ENCODE assay signal across 8 cellular contexts in the genomic region with DNA sequence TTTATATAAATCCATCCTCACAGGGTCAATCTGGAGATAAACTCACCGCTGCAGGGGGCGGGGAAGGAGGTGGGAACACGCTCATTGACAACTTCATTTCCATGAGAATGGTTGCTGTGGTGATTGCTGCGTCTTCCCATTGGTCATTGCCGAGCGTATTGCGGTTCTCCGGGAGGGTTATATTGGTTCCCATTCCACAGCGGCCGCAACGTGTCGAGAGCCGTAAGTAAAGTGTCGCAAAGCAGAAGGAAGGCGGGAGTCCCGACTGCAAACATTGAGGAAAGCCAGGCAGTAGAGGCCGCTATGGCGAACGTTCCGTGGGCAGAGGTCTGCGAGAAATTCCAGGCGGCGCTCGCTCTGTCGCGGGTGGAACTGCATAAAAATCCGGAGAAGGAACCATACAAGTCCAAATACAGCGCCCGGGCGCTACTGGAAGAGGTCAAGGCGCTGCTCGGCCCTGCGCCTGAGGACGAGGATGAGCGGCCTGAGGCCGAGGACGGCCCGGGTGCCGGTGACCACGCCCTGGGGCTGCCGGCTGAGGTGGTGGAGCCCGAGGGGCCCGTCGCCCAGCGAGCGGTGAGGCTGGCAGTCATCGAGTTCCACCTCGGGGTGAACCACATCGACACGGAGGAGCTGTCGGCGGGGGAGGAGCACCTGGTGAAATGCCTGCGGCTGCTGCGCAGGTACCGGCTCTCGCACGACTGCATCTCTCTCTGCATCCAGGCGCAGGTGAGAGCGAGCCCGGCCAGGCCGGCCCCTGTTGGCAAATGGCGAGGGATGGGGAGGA. TPM values are rescaled to one million over a fixed set of nuclear protein-coding genes. Genes with fewer than 3 reads are reported as not detected.
DNase-seq lines count a peak whose midpoint lies in the region; ATAC-seq, FAIRE-seq and TF ChIP-seq lines count a peak whose summit lies in the region.

A gene with protein sequence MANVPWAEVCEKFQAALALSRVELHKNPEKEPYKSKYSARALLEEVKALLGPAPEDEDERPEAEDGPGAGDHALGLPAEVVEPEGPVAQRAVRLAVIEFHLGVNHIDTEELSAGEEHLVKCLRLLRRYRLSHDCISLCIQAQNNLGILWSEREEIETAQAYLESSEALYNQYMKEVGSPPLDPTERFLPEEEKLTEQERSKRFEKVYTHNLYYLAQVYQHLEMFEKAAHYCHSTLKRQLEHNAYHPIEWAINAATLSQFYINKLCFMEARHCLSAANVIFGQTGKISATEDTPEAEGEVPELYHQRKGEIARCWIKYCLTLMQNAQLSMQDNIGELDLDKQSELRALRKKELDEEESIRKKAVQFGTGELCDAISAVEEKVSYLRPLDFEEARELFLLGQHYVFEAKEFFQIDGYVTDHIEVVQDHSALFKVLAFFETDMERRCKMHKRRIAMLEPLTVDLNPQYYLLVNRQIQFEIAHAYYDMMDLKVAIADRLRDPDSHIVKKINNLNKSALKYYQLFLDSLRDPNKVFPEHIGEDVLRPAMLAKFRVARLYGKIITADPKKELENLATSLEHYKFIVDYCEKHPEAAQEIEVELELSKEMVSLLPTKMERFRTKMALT (plus strand): TSS at position 274 of the 787 bp plus-strand sequence. CDS start 30 bp downstream, at position 304.

- H3K9me3 ChIP-seq in right atrium auricular region, result no peaks in the 10 kb centered on the region
- H3K9me3 ChIP-seq in psoas muscle, result no peaks in the 10 kb centered on the region

- intact Hi-C loops in T-helper 2 cell treated with Interferon-gamma antibody and Interleukin-4, amounts not matched to agents 100 ng/mL and 5 ng/mL, for 36 hours (cut with micrococcal nuclease), result loop anchor here (1.0 to 2.0 kb wide), 4 partner anchors 32 to 234 kb away; partner anchors contain the start of genes DDX21 and SRGN
- intact Hi-C loops in psoas muscle (cut with DNase I), result loop anchor here in 1 of 2 donors (5.0 kb wide), 1 partner anchor 36 kb away; no protein-coding TSS in a partner anchor

- TF ChIP-seq CTCF in right atrium auricular region (IDR thresholded peaks at IDR 0.05), result peak; percentile 22 to 58
- peak; percentile 40 for TF ChIP-seq CTCF in psoas muscle (IDR thresholded peaks at IDR 0.05)

- ATAC-seq in HG02885 (IDR thresholded peaks at IDR 0.05; ENCODE audit: poor library complexity, unreplicated experiment), result peak; percentile 80
- peak; percentile 95 to 98 (median 96) for ATAC-seq in psoas muscle

- DNase-seq in NCI-H1694 (lab: John Stamatoyannopoulos, UW) (peak; percentile 93), anterior cingulate cortex (lab: John Stamatoyannopoulos, UW) (peak; percentile 48 to 98 (median 94)), right atrium auricular region (ENCODE audit: low spot score) (peak; percentile 96), psoas muscle (peak; percentile 91 to 94), urothelium cell line (ENCODE audit: low spot score) (peak; percentile 99)

- H3K27ac ChIP-seq in right atrium auricular region (peak within 1 kb of the TSS; percentile 89 to 91), psoas muscle (peak within 1 kb of the TSS; percentile 86)

- H3K36me3 ChIP-seq in right atrium auricular region, result peaks cover 16% of the 10 kb centered on the region
- peaks cover 6 to 25% of the 10 kb centered on the region in 2 donors for H3K36me3 ChIP-seq in psoas muscle (ENCODE audit: insufficient read depth in 1 of 2, low read depth in 1 of 2)

- peak; percentile 91 for FAIRE-seq in urothelium cell line (lab: Jason Lieb, UNC)

- H3K4me3 ChIP-seq in right atrium auricular region (peak within 1 kb of the TSS; percentile 97 to 98), psoas muscle (peak within 1 kb of the TSS; percentile 99)

- TF ChIP-seq POLR2A in GM15510 (IDR thresholded peaks at IDR 0.05; ENCODE audit: borderline replicate concordance, extremely low read depth, insufficient read length), result peak; percentile 67

- 0% methylated on average over 55 to 62 of the region's 62 CpGs for WGBS in psoas muscle, 3 donors

- peaks cover 0 to 46% of the 10 kb centered on the region in 2 donors for H3K4me1 ChIP-seq in right atrium auricular region
- H3K4me1 ChIP-seq in psoas muscle, result peaks cover 33% of the 10 kb centered on the region

- H3K27me3 ChIP-seq in right atrium auricular region (no peaks in the 10 kb centered on the region), psoas muscle (ENCODE audit: insufficient read depth in 3 of 3, low read length in 2 of 3) (no peaks in the 10 kb centered on the region)

RNA-seq across cellular contexts. Expression of the gene that starts here (rescaled TPM):
- 13.5 and 14.5 TPM in 2 replicates for total RNA-seq in T-helper 2 cell treated with Interferon-gamma antibody and Interleukin-4, amounts not matched to agents 100 ng/mL and 5 ng/mL, for 36 hours
- total RNA-seq in right atrium auricular region (10 to 100 TPM; 36.4 to 48.8 TPM), psoas muscle (10 to 100 TPM; 23.2 to 36.9 (median 32.1) TPM)
- polyA plus RNA-seq in psoas muscle, result 10 to 100 TPM in 2 of 3 donors, 1 to 10 TPM in 1; 7.9 to 24.0 (median 17.9) TPM

Comparison
In these comparisons a context has a peak if more than half of its experiments do, and no peak if none do; other contexts are left out.
1. Peak in every context shown above with its lines: DNase-seq, ATAC-seq, H3K4me3 ChIP-seq and H3K27ac ChIP-seq.